Comparison of ENCODE assay signal across 8 cellular contexts in genomic region chr1:51341876-51342496, GRCh38. TPM values are rescaled to one million over a fixed set of nuclear protein-coding genes. Genes with fewer than 3 reads are reported as not detected.
DNase-seq lines count a peak whose midpoint lies in the region; ATAC-seq and TF ChIP-seq lines count a peak whose summit lies in the region.
"Had no signal": no experiment of that assay in that cellular context is flagged by ENCODE, and none has a peak within 500 bp of the region (broad histone marks: within the 10 kb centered on the region; RNA-seq: fewer than 3 reads in every experiment).

No MANE protein-coding gene starts in this region.

- no peak overlapping the region for H3K4me3 ChIP-seq in lower leg skin (ENCODE audit: low read depth, poor library complexity, severe bottlenecking)

- peaks cover 37% of the 10 kb centered on the region for H3K27me3 ChIP-seq in foreskin keratinocyte

- intact Hi-C loops in lower leg skin (cut with DNase I; ENCODE audit: low total_unique reads): no loop called here

- ATAC-seq in GM18867 (IDR thresholded peaks at IDR 0.05; ENCODE audit: unreplicated experiment) (peak; percentile 54), GM21786 (IDR thresholded peaks at IDR 0.05; ENCODE audit: unreplicated experiment) (peak; percentile 71), foreskin keratinocyte (no peak), HG02763 (IDR thresholded peaks at IDR 0.05; ENCODE audit: unreplicated experiment) (no peak)

- no peaks in the 10 kb centered on the region for H3K4me1 ChIP-seq in foreskin keratinocyte

- H3K27ac ChIP-seq in foreskin keratinocyte: no peak overlapping the region

- in situ Hi-C loops in KBM-7 (cut with MboI; ENCODE audit: low pct_unique_long_range_greater_than_20kb, low sequenced_read_pairs): no loop called here

- DNase-seq in KBM-7 (peak; percentile 50), foreskin keratinocyte (no peak), lower leg skin (ENCODE audit: low spot score in 2 of 2) (no peak), NCI-H1092 (lab: John Stamatoyannopoulos, UW) (no peak)
- DNase-seq: kidney had no signal

- peak; percentile 30 for TF ChIP-seq CTCF in foreskin keratinocyte (conservative IDR thresholded peaks at IDR 0.05)
- TF ChIP-seq CTCF in lower leg skin (IDR thresholded peaks at IDR 0.05): no peak

- 92 to 93% methylated on average over 4 of the region's 4 CpGs for WGBS in lower leg skin, 2 donors

- no peak for TF ChIP-seq POLR2A in lower leg skin (IDR thresholded peaks at IDR 0.05)

RNA-seq across cellular contexts. Expression of gene TTC39A, which starts 11.6 kb away (rescaled TPM):
- 0.20 and 0.25 TPM in 2 replicates for total RNA-seq in foreskin keratinocyte
- polyA plus RNA-seq in foreskin keratinocyte: 0.11 and 0.13 TPM in 2 replicates
- 10 to 100 TPM; 12.2 to 16.5 (median 15.3) TPM for total RNA-seq in lower leg skin

Comparison
In these comparisons a context has a peak if more than half of its experiments do, and no peak if none do; other contexts are left out.
1. ATAC-seq: peak in GM18867 (single experiment) and GM21786 (single experiment); none in foreskin keratinocyte (single experiment) and HG02763 (single experiment).
2. RNA of gene TTC39A, which starts 11.6 kb away (total RNA-seq): 12.2 to 16.5 TPM in lower leg skin; 0.20 to 0.25 TPM in foreskin keratinocyte; every median in the first group is over 10 times any median in the second.